ENCODE assay signal across 8 cellular contexts in genomic region chr14:70317969-70318634, GRCh38. TPM values are rescaled to one million over a fixed set of nuclear protein-coding genes. Genes with fewer than 3 reads are reported as not detected.
DNase-seq lines count a peak whose midpoint lies in the region; ATAC-seq and TF ChIP-seq lines count a peak whose summit lies in the region.

No MANE protein-coding gene starts in this region.

- peaks cover 2% of the 10 kb centered on the region for H3K9me3 Mint-ChIP-seq in progenitor cell of endocrine pancreas (ENCODE audit: low read depth)

- peak overlapping the region; percentile 83 for H3K27ac Mint-ChIP-seq in progenitor cell of endocrine pancreas

- no peaks in the 10 kb centered on the region for H3K36me3 Mint-ChIP-seq in progenitor cell of endocrine pancreas (ENCODE audit: insufficient read depth)

- H3K27me3 Mint-ChIP-seq in progenitor cell of endocrine pancreas = no peaks in the 10 kb centered on the region

- peak; percentile 81 for TF ChIP-seq CTCF in progenitor cell of endocrine pancreas (IDR thresholded peaks at IDR 0.05; ENCODE audit: unreplicated experiment)

- H3K4me1 Mint-ChIP-seq in progenitor cell of endocrine pancreas (ENCODE audit: low read depth) = peaks cover 35% of the 10 kb centered on the region

- ATAC-seq in HG03342 (IDR thresholded peaks at IDR 0.05; ENCODE audit: unreplicated experiment) (no peak), HG02623 (IDR thresholded peaks at IDR 0.05; ENCODE audit: unreplicated experiment) (no peak)

- no peak overlapping the region for H3K4me3 Mint-ChIP-seq in progenitor cell of endocrine pancreas (ENCODE audit: low read depth)

- DNase-seq in COLO668 (lab: John Stamatoyannopoulos, UW; ENCODE audit: unreplicated experiment) = peak; percentile 74
- DNase-seq in HS-27A (ENCODE audit: low read depth) = peak; percentile 8
- peak; percentile 78 for DNase-seq in RKO (ENCODE audit: low spot score)
- DNase-seq in fibroblast of the conjunctiva (ENCODE audit: low read depth) = peak; percentile 17
- DNase-seq in progenitor cell of endocrine pancreas (ENCODE audit: low spot score, unreplicated experiment) = peak; percentile 26
- DNase-seq in NK-92 treated with Interleukin-12 subunit alpha and Interleukin-12 subunit beta, amount 100 ng/mL, for 24 hours (lab: John Stamatoyannopoulos, UW) = no peak

RNA-seq across cellular contexts. Expression of gene COX16, which starts 41.4 kb away (rescaled TPM):
- total RNA-seq in progenitor cell of endocrine pancreas = 58.7 and 63.0 TPM in 2 replicates
